ENCODE assay signal across 8 cellular contexts in genomic region chr10:15439381-15439837, GRCh38.
DNase-seq lines count a peak whose midpoint lies in the region; ATAC-seq and TF ChIP-seq lines count a peak whose summit lies in the region.

No MANE protein-coding gene starts in this region.

- H3K27ac Mint-ChIP-seq in CD8-positive, alpha-beta memory T cell: no peak overlapping the region

- H3K36me3 ChIP-seq in CD8-positive, alpha-beta memory T cell (ENCODE audit: insufficient read depth, low read length): no peaks in the 10 kb centered on the region
- H3K36me3 ChIP-seq in gastroesophageal sphincter: no peaks in the 10 kb centered on the region

- no peak overlapping the region for H3K4me3 ChIP-seq in CD8-positive, alpha-beta memory T cell (ENCODE audit: low read length)
- peak overlapping the region; percentile 20 to 33 for H3K4me3 ChIP-seq in gastroesophageal sphincter

- peak in 3 of 4 experiments; percentile 25 to 53 (median 37) for TF ChIP-seq CTCF in gastroesophageal sphincter (IDR thresholded peaks at IDR 0.05)

- POLR2A ChIA-PET in CD8-positive, alpha-beta memory T cell (lab: Charles Lee): interaction anchor here (0.6 kb wide), 1 partner anchor 135 kb away, joined by 3 read pairs; no protein-coding TSS in a partner anchor

- DNase-seq in CD8-positive, alpha-beta memory T cell: no peak
- DNase-seq in SW480 (ENCODE audit: low spot score) (peak; percentile 44), pons (ENCODE audit: low spot score) (peak; percentile 24), superior temporal gyrus (ENCODE audit: extremely low spot score) (no peak), NCI-H1092 (lab: John Stamatoyannopoulos, UW) (no peak)
- DNase-seq in activated naive CD4-positive, alpha-beta T cell treated with Interleukin-2 at 50 U/mL for 16 hours: no peak

- peak overlapping the region; percentile 54 for H3K27ac ChIP-seq in CD8-positive, alpha-beta memory T cell (ENCODE audit: low read depth, low read length)
- H3K27ac ChIP-seq in gastroesophageal sphincter: peak overlapping the region in 3 of 4 donors; percentile 40 to 75 (median 56)

- no peaks in the 10 kb centered on the region for H3K9me3 Mint-ChIP-seq in CD8-positive, alpha-beta memory T cell

- ATAC-seq in gastroesophageal sphincter (peak; percentile 67), GM19035 (IDR thresholded peaks at IDR 0.05; ENCODE audit: unreplicated experiment) (no peak)

- peaks cover 7 to 43% of the 10 kb centered on the region in 2 donors for H3K27me3 Mint-ChIP-seq in CD8-positive, alpha-beta memory T cell

- H3K9me3 ChIP-seq in CD8-positive, alpha-beta memory T cell (ENCODE audit: low read length): no peaks in the 10 kb centered on the region
- H3K9me3 ChIP-seq in gastroesophageal sphincter: no peaks in the 10 kb centered on the region

- no peak for TF ChIP-seq EP300 in gastroesophageal sphincter (IDR thresholded peaks at IDR 0.05)

- TF ChIP-seq POLR2A in gastroesophageal sphincter (IDR thresholded peaks at IDR 0.05): no peak

- H3K27me3 ChIP-seq in CD8-positive, alpha-beta memory T cell (ENCODE audit: insufficient read depth, low read length, poor library complexity, severe bottlenecking): no peaks in the 10 kb centered on the region
- H3K27me3 ChIP-seq in gastroesophageal sphincter: no peaks in the 10 kb centered on the region

- peaks cover 3 to 10% (median 9%) of the 10 kb centered on the region in 3 donors for H3K4me1 Mint-ChIP-seq in CD8-positive, alpha-beta memory T cell

- peak overlapping the region in 1 of 7 donors; percentile 5 for H3K4me3 Mint-ChIP-seq in CD8-positive, alpha-beta memory T cell

- no peaks in the 10 kb centered on the region for H3K4me1 ChIP-seq in CD8-positive, alpha-beta memory T cell (ENCODE audit: insufficient read depth, low read length)
- H3K4me1 ChIP-seq in gastroesophageal sphincter: peaks cover 0 to 25% (median 0%) of the 10 kb centered on the region in 3 donors

- no peaks in the 10 kb centered on the region for H3K36me3 Mint-ChIP-seq in CD8-positive, alpha-beta memory T cell

- WGBS in gastroesophageal sphincter (ENCODE audit: low coverage in 1 of 2), 2 donors: 0 to 1% methylated on average over 8 to 10 of the region's 12 CpGs

- CTCF ChIA-PET in CD8-positive, alpha-beta memory T cell (lab: Charles Lee): no interaction called here

Comparison
In these comparisons a context has a peak if more than half of its experiments do, and no peak if none do; other contexts are left out.
1. DNase-seq: peak in SW480 (single experiment) and pons (single experiment); none in CD8-positive, alpha-beta memory T cell (0 of 5), superior temporal gyrus (single experiment), activated naive CD4-positive, alpha-beta T cell treated with Interleukin-2 at 50 U/mL for 16 hours (single experiment) and NCI-H1092 (single experiment).